In the genomic region with DNA sequence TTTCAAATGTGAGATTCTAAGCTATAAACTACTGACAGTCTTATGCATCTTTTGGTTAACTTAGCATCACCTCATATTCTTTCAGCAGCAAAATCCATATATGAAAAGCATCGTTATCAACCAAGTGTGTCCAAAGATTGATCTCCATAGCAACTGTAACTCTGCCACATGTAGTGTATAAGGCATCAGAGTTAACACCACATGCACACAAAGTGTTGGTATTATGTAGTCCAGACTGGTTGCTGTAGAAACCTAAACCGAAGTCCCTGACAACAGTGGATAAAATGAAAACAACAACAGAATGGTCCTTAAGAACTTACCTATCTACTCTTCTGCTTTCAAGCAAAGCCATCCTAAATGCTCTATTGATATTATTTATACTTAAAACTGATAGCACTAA, we compare ENCODE assay signal across 18 cellular contexts. TPM values are rescaled to one million over a fixed set of nuclear protein-coding genes. Genes with fewer than 3 reads are reported as not detected.
A peak's percentile ranks its signal among the peaks of the same experiment; 100 is the strongest.
DNase-seq lines count a peak whose midpoint lies in the region; ATAC-seq, FAIRE-seq and TF ChIP-seq lines count a peak whose summit lies in the region.
"Had no signal": no experiment of that assay in that cellular context is flagged by ENCODE, and none has a peak within 500 bp of the region (broad histone marks: within the 10 kb centered on the region; RNA-seq: fewer than 3 reads in every experiment).

No MANE protein-coding gene starts in this region.

- ATAC-seq in Panc1, result peak; percentile 60; the same call in 1 of the 2 replicates
- ATAC-seq: heart right ventricle; natural killer cell treated with Interleukin-12 subunit alpha and Interleukin-12 subunit beta and Interleukin-15 and Interleukin-18, amount 100 ng/mL, for 72 hours had no signal

- H3K27ac ChIP-seq in Panc1 (ENCODE audit: low read length), result no peak overlapping the region
- H3K27ac ChIP-seq: C4-2B, cardiac muscle cell, heart right ventricle, thyroid gland had no signal

- no TSS peak for BruUV-seq in Panc1 (replicated peaks; lab: Mats Ljungman, UMichigan)

- intact Hi-C loops in Panc1 (cut with micrococcal nuclease; ENCODE audit: unreplicated experiment), result no loop called here

- POLR2A ChIA-PET in Panc1 (lab: Charles Lee), result no interaction called here

- FAIRE-seq in GM12892 (lab: Jason Lieb, UNC), result peak; percentile 67

- TF ChIP-seq POLR2A in GM12892 (IDR thresholded peaks at IDR 0.05; ENCODE audit: low read depth, low read length), result no peak

- no peak for TF ChIP-seq CTCF in Panc1 (IDR thresholded peaks at IDR 0.05)

- in situ Hi-C loops in Panc1 (cut with HindIII; ENCODE audit: low pct_unique_long_range_greater_than_20kb, low sequenced_read_pairs), result no loop called here

- no peaks in the 10 kb centered on the region for H3K36me3 ChIP-seq in Panc1 (ENCODE audit: control insufficient read depth, insufficient read depth, low read length)
- H3K36me3 ChIP-seq: cardiac muscle cell, heart right ventricle, thyroid gland had no signal

- CTCF ChIA-PET in Panc1 (lab: Charles Lee), result no interaction called here

- no peaks in the 10 kb centered on the region for H3K9me3 ChIP-seq in Panc1 (ENCODE audit: control insufficient read depth, insufficient read depth, low read depth, low read length)
- H3K9me3 ChIP-seq: thyroid gland had no signal

- H3K4me1 ChIP-seq in Panc1 (ENCODE audit: control insufficient read depth, insufficient read depth, low read length), result no peaks in the 10 kb centered on the region

- DNase-seq in DMS53 (lab: John Stamatoyannopoulos, UW), result peak; percentile 74
- no peak for DNase-seq in DMS53 treated with DMSO at 0.1 percent for 48 hours (lab: John Stamatoyannopoulos, UW; ENCODE audit: unreplicated experiment)
- DNase-seq in GM12892 (ENCODE audit: insufficient read length), result no peak
- DNase-seq in Panc1 (ENCODE audit: low read depth, low spot score), result no peak
- peak; percentile 74 for DNase-seq in left kidney (ENCODE audit: low read depth, low spot score)
- no peak for DNase-seq in activated T-cell treated with anti-CD3 and anti-CD28 coated beads for 4 hours
- no peak for DNase-seq in stimulated activated CD8-positive, alpha-beta memory T cell treated with anti-CD3 and anti-CD28 coated beads, Interleukin-4, amount 100 ng/mL, for 48 hours
- DNase-seq in occipital lobe (lab: John Stamatoyannopoulos, UW), result no peak
- DNase-seq: effector CD4-positive, alpha-beta T cell; EL; HCEC 1CT; heart right ventricle; mammary epithelial cell; SHP77 treated with DMSO at 0.1 percent for 48 hours; thyroid gland had no signal

- no peaks in the 10 kb centered on the region for H3K27me3 ChIP-seq in Panc1 (ENCODE audit: control insufficient read depth, insufficient read depth, low read length)
- H3K27me3 ChIP-seq: cardiac muscle cell, heart right ventricle, thyroid gland had no signal

- H3K4me3 ChIP-seq in Panc1 (ENCODE audit: low read depth in 2 of 2, low read length in 2 of 2), result no peak overlapping the region
- H3K4me3 ChIP-seq: cardiac muscle cell, heart right ventricle, thyroid gland had no signal

RNA-seq across cellular contexts. Expression of gene PDSS2, which starts 39.6 kb away (rescaled TPM):
- 7.9 TPM for polyA plus RNA-seq in GM12892 (2012; ENCODE audit: missing spikeins)
- total RNA-seq in Panc1 (2021; ENCODE audit: unreplicated experiment) (17.7 TPM), occipital lobe (11.5 TPM)
- polyA plus RNA-seq in Panc1 (2012; ENCODE audit: insufficient read length), result 10.6 TPM

Comparison
In these comparisons a context has a peak if more than half of its experiments do, and no peak if none do; other contexts are left out.
1. DNase-seq: peak in DMS53 (single experiment) and left kidney (single experiment); none in DMS53 treated with DMSO at 0.1 percent for 48 hours (single experiment), GM12892 (single experiment), Panc1 (single experiment), activated T-cell treated with anti-CD3 and anti-CD28 coated beads for 4 hours (single experiment), stimulated activated CD8-positive, alpha-beta memory T cell treated with anti-CD3 and anti-CD28 coated beads, Interleukin-4, amount 100 ng/mL, for 48 hours (single experiment) and occipital lobe (single experiment).